8 cellular contexts compared by ENCODE assay signal in the genomic region with DNA sequence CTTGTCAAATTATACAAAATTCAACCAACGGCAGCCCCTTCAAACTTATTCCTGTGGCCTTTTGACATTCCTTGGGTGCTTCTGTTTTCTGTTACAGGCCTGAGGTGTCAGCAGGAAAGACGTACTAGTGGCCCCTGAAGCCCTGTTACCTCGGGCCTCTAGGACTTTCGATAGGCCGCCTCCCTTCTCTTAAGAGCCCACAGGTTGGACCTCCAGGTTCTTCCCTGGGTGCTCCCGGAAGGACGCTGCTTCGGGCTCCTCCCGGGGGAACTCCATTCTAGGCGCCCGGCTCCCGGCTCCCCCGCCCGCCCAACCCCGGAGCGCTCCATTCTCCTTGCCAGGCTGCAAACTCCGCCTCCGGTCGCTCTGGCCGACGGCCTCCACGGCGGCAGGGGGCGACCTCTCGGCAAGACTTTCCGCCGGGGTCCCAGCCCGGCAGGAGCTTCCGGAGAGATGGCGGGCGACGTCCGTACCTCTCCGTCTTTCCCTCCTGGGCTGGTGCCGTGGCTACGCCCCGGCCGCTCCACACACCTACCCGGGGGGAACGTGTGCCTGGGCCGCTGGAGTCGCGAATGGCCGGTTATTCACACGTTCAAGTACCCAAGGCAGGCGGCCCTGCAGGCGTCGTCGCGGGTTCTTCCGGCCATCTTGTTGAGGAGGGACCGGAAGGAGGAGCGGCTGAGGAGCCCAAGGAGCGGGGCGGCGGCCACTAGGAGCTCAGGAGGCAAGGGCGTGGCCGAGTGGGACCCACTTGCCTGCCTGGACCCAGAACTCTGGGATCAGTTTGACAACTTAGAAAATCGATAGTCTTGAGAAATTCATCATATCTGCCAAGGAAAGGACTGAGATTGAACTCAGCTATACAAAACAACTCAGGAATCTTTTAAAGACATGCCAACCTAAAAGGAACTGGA. TPM values are rescaled to one million over a fixed set of nuclear protein-coding genes. Genes with fewer than 3 reads are reported as not detected.
DNase-seq lines count a peak whose midpoint lies in the region; ATAC-seq and TF ChIP-seq lines count a peak whose summit lies in the region.

No MANE protein-coding gene starts in this region.

- peak; percentile 42 for TF ChIP-seq CTCF in parathyroid adenoma (IDR thresholded peaks at IDR 0.05)
- TF ChIP-seq CTCF in tibial artery (IDR thresholded peaks at IDR 0.05) = peak; percentile 44 to 52

- ATAC-seq in GM21825 (IDR thresholded peaks at IDR 0.05; ENCODE audit: unreplicated experiment) (peak; percentile 94), Right ventricle myocardium inferior (peak; percentile 98)
- ATAC-seq in activated naive CD4-positive, alpha-beta T cell treated with anti-CD3 and anti-CD28 coated beads, Interleukin-2, amount 50 U/mL, for 72 hours = peak; percentile 93 to 97

- peaks cover 15 to 25% of the 10 kb centered on the region in 2 donors for H3K36me3 Mint-ChIP-seq in activated naive CD4-positive, alpha-beta T cell treated with anti-CD3 and anti-CD28 coated beads, Interleukin-2, amount 50 U/mL, for 72 hours

- intact Hi-C loops in Right ventricle myocardium inferior (cut with DNase I) (no loop called here), tibial artery (cut with DNase I; ENCODE audit: low total_unique reads) (no loop called here)

- H3K27ac ChIP-seq in Karpas-422 (ENCODE audit: low read length) (no peak overlapping the region), parathyroid adenoma (peak overlapping the region; percentile 89), tibial artery (peak overlapping the region; percentile 80 to 84)

- no peaks in the 10 kb centered on the region for H3K4me1 ChIP-seq in ES-I3 (ENCODE audit: insufficient read depth, low read length)
- H3K4me1 ChIP-seq in Karpas-422 (ENCODE audit: low read length) = peaks cover 8% of the 10 kb centered on the region
- H3K4me1 ChIP-seq in parathyroid adenoma = no peaks in the 10 kb centered on the region
- peaks cover 0 to 6% (median 4%) of the 10 kb centered on the region in 4 donors for H3K4me1 ChIP-seq in tibial artery

- H3K9me2 ChIP-seq in Karpas-422 (replicated peaks; ENCODE audit: insufficient read depth, low read length) = no peaks in the 10 kb centered on the region

- DNase-seq in Karpas-422 (peak; percentile 83), SK-MEL-5 (ENCODE audit: low read depth, low spot score) (peak; percentile 87), Right ventricle myocardium inferior (ENCODE audit: missing footprints) (peak; percentile 91), tibial artery (peak; percentile 66 to 89)
- DNase-seq in activated naive CD4-positive, alpha-beta T cell treated with anti-CD3 and anti-CD28 coated beads, Interleukin-2, amount 50 U/mL, for 72 hours (ENCODE audit: low spot score in 2 of 2) = peak; percentile 82 to 91

- H3K36me3 ChIP-seq in ES-I3 (ENCODE audit: insufficient read depth, low read length) (no peaks in the 10 kb centered on the region), Karpas-422 (ENCODE audit: insufficient read depth, low read length) (no peaks in the 10 kb centered on the region), parathyroid adenoma (ENCODE audit: control insufficient read depth, insufficient read depth, low read length) (no peaks in the 10 kb centered on the region), tibial artery (no peaks in the 10 kb centered on the region)

- H3K4me2 ChIP-seq in Karpas-422 (ENCODE audit: low read depth, low read length, poor library complexity, severe bottlenecking) (peak overlapping the region; percentile 61), parathyroid adenoma (ENCODE audit: low read length) (peak overlapping the region; percentile 55)

- H3K27me3 ChIP-seq in Karpas-422 (ENCODE audit: low read length) (no peaks in the 10 kb centered on the region), parathyroid adenoma (ENCODE audit: control insufficient read depth, insufficient read depth, low read length) (no peaks in the 10 kb centered on the region), tibial artery (no peaks in the 10 kb centered on the region)

- H3K79me2 ChIP-seq in Karpas-422 (ENCODE audit: low read length) (no peaks in the 10 kb centered on the region), parathyroid adenoma (no peaks in the 10 kb centered on the region)

- peak overlapping the region; percentile 86 for H3K9ac ChIP-seq in ES-I3 (ENCODE audit: low read depth, low read length)
- H3K9ac ChIP-seq in Karpas-422 (ENCODE audit: low read length) = peak overlapping the region; percentile 61
- peak overlapping the region; percentile 30 for H3K9ac ChIP-seq in parathyroid adenoma

- H3K4me3 ChIP-seq in Karpas-422 (ENCODE audit: low read length) (peak overlapping the region; percentile 70), parathyroid adenoma (ENCODE audit: low read depth, low read length) (peak overlapping the region; percentile 62), tibial artery (peak overlapping the region; percentile 63 to 89)

- H2AFZ ChIP-seq in Karpas-422 (ENCODE audit: low read length) = peak overlapping the region; percentile 87
- peak overlapping the region; percentile 87 for H2AFZ ChIP-seq in parathyroid adenoma

- peaks cover 7 to 16% of the 10 kb centered on the region in 2 donors for H3K9me3 Mint-ChIP-seq in activated naive CD4-positive, alpha-beta T cell treated with anti-CD3 and anti-CD28 coated beads, Interleukin-2, amount 50 U/mL, for 72 hours

- in situ Hi-C loops in SK-MEL-5 (cut with HindIII; ENCODE audit: low pct_unique_long_range_greater_than_20kb, low sequenced_read_pairs) = no loop called here

- H3K9me3 ChIP-seq in ES-I3 (ENCODE audit: control insufficient read depth, insufficient read depth, low read length) = peaks cover 10% of the 10 kb centered on the region; the same call in 1 of the 2 replicates
- no peaks in the 10 kb centered on the region for H3K9me3 ChIP-seq in Karpas-422 (ENCODE audit: low read length)
- H3K9me3 ChIP-seq in parathyroid adenoma (ENCODE audit: control insufficient read depth, low read length) = no peaks in the 10 kb centered on the region
- H3K9me3 ChIP-seq in tibial artery = no peaks in the 10 kb centered on the region

- H3K27ac Mint-ChIP-seq in activated naive CD4-positive, alpha-beta T cell treated with anti-CD3 and anti-CD28 coated beads, Interleukin-2, amount 50 U/mL, for 72 hours = peak overlapping the region; percentile 52 to 83

- no peaks in the 10 kb centered on the region for H4K20me1 ChIP-seq in Karpas-422 (ENCODE audit: insufficient read depth, low read depth, low read length)

RNA-seq across cellular contexts. Expression of gene BOLA3, which starts 27.5 kb away (rescaled TPM):
- 37.3 and 120 TPM in 2 replicates for total RNA-seq in Karpas-422 (2014; rRNA removed; shearing (Covaris generic); ENCODE audit: low replicate concordance)
- total RNA-seq in SK-MEL-5 (2014; rRNA removed; shearing (Covaris generic)) = 213 and 214 TPM in 2 replicates
- 200 and 269 TPM in 2 replicates for polyA plus RNA-seq in SK-MEL-5 (2015; cell fraction: cytosol; rRNA removed)
- polyA plus RNA-seq in SK-MEL-5 (2015; cell fraction: nucleus; rRNA removed) = 27.2 and 37.3 TPM in 2 replicates
- total RNA-seq in activated naive CD4-positive, alpha-beta T cell treated with anti-CD3 and anti-CD28 coated beads, Interleukin-2, amount 50 U/mL, for 72 hours = 10 to 100 TPM; 15.8 to 96.7 TPM
- 88.4 TPM for total RNA-seq in Right ventricle myocardium inferior

RNA-seq across cellular contexts. Expression of gene MOB1A, which starts 58.5 kb away (rescaled TPM):
- total RNA-seq in Karpas-422 (2014; rRNA removed; shearing (Covaris generic); ENCODE audit: low replicate concordance) = 221 and 542 TPM in 2 replicates
- 118 and 132 TPM in 2 replicates for total RNA-seq in SK-MEL-5 (2014; rRNA removed; shearing (Covaris generic))
- 70.0 and 110 TPM in 2 replicates for polyA plus RNA-seq in SK-MEL-5 (2015; cell fraction: cytosol; rRNA removed)
- polyA plus RNA-seq in SK-MEL-5 (2015; cell fraction: nucleus; rRNA removed) = 30.7 and 44.9 TPM in 2 replicates
- total RNA-seq in activated naive CD4-positive, alpha-beta T cell treated with anti-CD3 and anti-CD28 coated beads, Interleukin-2, amount 50 U/mL, for 72 hours = 100 to 1,000 TPM; 151 to 173 TPM
- total RNA-seq in Right ventricle myocardium inferior = 59.3 TPM

Comparison
In these comparisons a context has a peak if more than half of its experiments do, and no peak if none do; other contexts are left out.
1. H3K9ac ChIP-seq: peak in every context shown above with its lines; median percentile 86 in ES-I3; 61 in Karpas-422; 30 in parathyroid adenoma.